In the genomic region with DNA sequence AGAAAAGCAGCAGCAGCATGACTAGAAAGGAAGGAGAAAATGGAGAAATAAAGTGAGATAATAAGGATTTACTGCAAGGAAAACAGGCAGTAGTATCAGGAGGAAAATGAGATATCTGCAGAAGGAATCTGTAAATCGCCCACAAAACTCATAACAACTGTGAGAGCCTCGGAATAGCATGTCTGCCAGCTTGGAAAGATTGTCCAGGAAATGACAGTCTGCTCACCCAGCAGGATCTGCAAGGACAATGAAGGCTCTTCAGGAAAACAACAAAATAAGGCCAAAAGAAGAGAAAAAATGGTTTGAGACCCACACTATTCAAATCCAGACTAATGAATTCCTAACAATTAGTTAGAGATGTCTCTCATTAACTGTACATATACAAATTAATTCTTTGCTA, we compare ENCODE assay signal across 18 cellular contexts. TPM values are rescaled to one million over a fixed set of nuclear protein-coding genes. Genes with fewer than 3 reads are reported as not detected.
"Had no signal": no experiment of that assay in that cellular context is flagged by ENCODE, and none has a peak within 500 bp of the region (broad histone marks: within the 10 kb centered on the region; RNA-seq: fewer than 3 reads in every experiment).

No MANE protein-coding gene starts in this region.

- H3K9me3 Mint-ChIP-seq: activated CD4-positive, alpha-beta memory T cell treated with anti-CD3 and anti-CD28 coated beads, Interleukin-2, amount 10 ng/mL, durations not matched to agents 7 days and 5 days; activated T-helper 1 cell treated with anti-CD3 and anti-CD28 coated beads, Interleukin-12 subunit alpha, Interleukin-12 subunit beta, Interleukin-2, Interleukin-4 antibody, amounts not matched to agents 30 ng/mL and 10 ng/mL and 1 ng/mL, durations not matched to agents 14 hours and 24 hours and 36 hours; endodermal cell; natural killer cell treated with Interleukin-12 subunit alpha and Interleukin-12 subunit beta and Interleukin-15 and Interleukin-18, amount 100 ng/mL, for 72 hours; stimulated activated effector memory CD8-positive, alpha-beta T cell treated with anti-CD3 and anti-CD28 coated beads, Interleukin-12 subunit alpha, Interleukin-12 subunit beta, amount 100 ng/mL, for 72 hours had no signal

- H3K36me3 ChIP-seq: ascending aorta, ovary, tibial nerve, vagina had no signal

- H3K27me3 Mint-ChIP-seq: activated CD4-positive, alpha-beta memory T cell treated with anti-CD3 and anti-CD28 coated beads, Interleukin-2, amount 10 ng/mL, durations not matched to agents 7 days and 5 days; natural killer cell treated with Interleukin-12 subunit alpha and Interleukin-12 subunit beta and Interleukin-15 and Interleukin-18, amount 100 ng/mL, for 72 hours had no signal

- H3K9me3 ChIP-seq: ascending aorta, mucosa of descending colon, ovary, tibial nerve, vagina had no signal

- ATAC-seq: left cardiac atrium; mucosa of descending colon; natural killer cell treated with Interleukin-12 subunit alpha and Interleukin-12 subunit beta and Interleukin-15 and Interleukin-18, amount 100 ng/mL, for 72 hours; stimulated activated effector memory CD8-positive, alpha-beta T cell treated with anti-CD3 and anti-CD28 coated beads, Interleukin-12 subunit alpha, Interleukin-12 subunit beta, amount 100 ng/mL, for 72 hours had no signal

- H3K27ac ChIP-seq: ascending aorta, ovary, skin epidermis, tibial nerve, vagina had no signal

- H3K4me1 ChIP-seq: ascending aorta, tibial nerve, vagina had no signal

- DNase-seq: activated CD4-positive, alpha-beta memory T cell treated with anti-CD3 and anti-CD28 coated beads, Interleukin-2, amount 10 ng/mL, durations not matched to agents 7 days and 5 days; activated naive CD4-positive, alpha-beta T cell; dermis blood vessel endothelial cell; endodermal cell; erythroblast; immature natural killer cell; left cardiac atrium; mucosa of descending colon; ovary; SW 1271 had no signal

- H3K4me3 Mint-ChIP-seq: activated CD4-positive, alpha-beta memory T cell treated with anti-CD3 and anti-CD28 coated beads, Interleukin-2, amount 10 ng/mL, durations not matched to agents 7 days and 5 days; activated T-helper 1 cell treated with anti-CD3 and anti-CD28 coated beads, Interleukin-12 subunit alpha, Interleukin-12 subunit beta, Interleukin-2, Interleukin-4 antibody, amounts not matched to agents 30 ng/mL and 10 ng/mL and 1 ng/mL, durations not matched to agents 14 hours and 24 hours and 36 hours; endodermal cell; immature natural killer cell; natural killer cell treated with Interleukin-12 subunit alpha and Interleukin-12 subunit beta and Interleukin-15 and Interleukin-18, amount 100 ng/mL, for 72 hours; stimulated activated effector memory CD8-positive, alpha-beta T cell treated with anti-CD3 and anti-CD28 coated beads, Interleukin-12 subunit alpha, Interleukin-12 subunit beta, amount 100 ng/mL, for 72 hours had no signal

- H3K27me3 ChIP-seq: ascending aorta, ovary, tibial nerve, vagina had no signal

- H3K36me3 Mint-ChIP-seq: immature natural killer cell; natural killer cell treated with Interleukin-12 subunit alpha and Interleukin-12 subunit beta and Interleukin-15 and Interleukin-18, amount 100 ng/mL, for 72 hours; stimulated activated effector memory CD8-positive, alpha-beta T cell treated with anti-CD3 and anti-CD28 coated beads, Interleukin-12 subunit alpha, Interleukin-12 subunit beta, amount 100 ng/mL, for 72 hours had no signal

- H3K4me1 Mint-ChIP-seq: activated CD4-positive, alpha-beta memory T cell treated with anti-CD3 and anti-CD28 coated beads, Interleukin-2, amount 10 ng/mL, durations not matched to agents 7 days and 5 days; immature natural killer cell; stimulated activated effector memory CD8-positive, alpha-beta T cell treated with anti-CD3 and anti-CD28 coated beads, Interleukin-12 subunit alpha, Interleukin-12 subunit beta, amount 100 ng/mL, for 72 hours had no signal

- H3K4me3 ChIP-seq: ascending aorta, mucosa of descending colon, ovary, skin epidermis, tibial nerve, vagina had no signal

- H3K27ac Mint-ChIP-seq: activated CD4-positive, alpha-beta memory T cell treated with anti-CD3 and anti-CD28 coated beads, Interleukin-2, amount 10 ng/mL, durations not matched to agents 7 days and 5 days; activated T-helper 1 cell treated with anti-CD3 and anti-CD28 coated beads, Interleukin-12 subunit alpha, Interleukin-12 subunit beta, Interleukin-2, Interleukin-4 antibody, amounts not matched to agents 30 ng/mL and 10 ng/mL and 1 ng/mL, durations not matched to agents 14 hours and 24 hours and 36 hours; endodermal cell; immature natural killer cell; natural killer cell treated with Interleukin-12 subunit alpha and Interleukin-12 subunit beta and Interleukin-15 and Interleukin-18, amount 100 ng/mL, for 72 hours; stimulated activated effector memory CD8-positive, alpha-beta T cell treated with anti-CD3 and anti-CD28 coated beads, Interleukin-12 subunit alpha, Interleukin-12 subunit beta, amount 100 ng/mL, for 72 hours had no signal

RNA-seq across cellular contexts. Expression of gene CXXC4, which starts 47.3 kb away (rescaled TPM):
- total RNA-seq: activated CD4-positive, alpha-beta memory T cell treated with anti-CD3 and anti-CD28 coated beads, Interleukin-2, amount 10 ng/mL, durations not matched to agents 7 days and 5 days; activated T-helper 1 cell treated with anti-CD3 and anti-CD28 coated beads, Interleukin-12 subunit alpha, Interleukin-12 subunit beta, Interleukin-2, Interleukin-4 antibody, amounts not matched to agents 30 ng/mL and 10 ng/mL and 1 ng/mL, durations not matched to agents 14 hours and 24 hours and 36 hours; ascending aorta; dermis blood vessel endothelial cell; lung microvascular endothelial cell; natural killer cell treated with Interleukin-12 subunit alpha and Interleukin-12 subunit beta and Interleukin-15 and Interleukin-18, amount 100 ng/mL, for 72 hours had no signal
